8 cellular contexts compared by ENCODE assay signal in the genomic region with DNA sequence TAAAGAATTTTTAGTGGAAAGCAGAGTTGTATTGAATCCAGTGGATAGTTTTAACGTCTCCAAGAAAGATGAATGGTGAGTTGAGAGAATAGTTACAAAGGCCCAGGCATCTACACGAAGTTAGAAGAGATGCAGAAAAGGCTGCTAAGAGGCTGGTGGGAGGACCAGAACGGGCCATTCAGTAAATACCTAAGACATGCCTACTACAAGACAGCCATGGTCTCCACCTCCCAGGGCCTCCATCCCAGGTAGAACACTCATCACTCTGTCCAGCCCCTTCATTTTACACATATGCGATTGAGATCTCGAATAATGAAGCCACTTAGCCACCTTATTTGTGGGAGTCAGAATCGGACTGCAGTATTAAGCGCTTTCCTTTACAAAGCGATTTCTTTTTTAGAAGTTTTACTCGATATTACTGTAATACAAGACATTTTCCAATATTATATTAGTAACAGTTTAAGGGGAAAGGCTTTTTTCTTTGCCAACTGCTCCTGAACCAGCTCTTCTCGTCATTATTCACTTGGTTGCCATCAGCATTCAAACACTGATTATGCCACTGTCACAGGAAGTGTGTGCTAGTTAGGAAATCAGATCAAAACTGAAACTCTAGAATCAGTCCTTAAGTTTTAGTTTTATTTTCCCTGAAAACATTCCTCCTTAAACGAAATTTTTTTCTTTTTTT. TPM values are rescaled to one million over a fixed set of nuclear protein-coding genes. Genes with fewer than 3 reads are reported as not detected.
DNase-seq lines count a peak whose midpoint lies in the region; ATAC-seq and TF ChIP-seq lines count a peak whose summit lies in the region.

No MANE protein-coding gene starts in this region.

- peaks cover 47% of the 10 kb centered on the region for H3K4me1 ChIP-seq in CD8-positive, alpha-beta T cell (ENCODE audit: insufficient read depth, low read length)
- H3K4me1 ChIP-seq in PC-3 (ENCODE audit: insufficient read depth, low read length) (peaks cover 44% of the 10 kb centered on the region), neural progenitor cell (peaks cover 17% of the 10 kb centered on the region)

- no peaks in the 10 kb centered on the region for H3K9me2 ChIP-seq in PC-3 (replicated peaks; ENCODE audit: low read length)

- H3K36me3 Mint-ChIP-seq in CD8-positive, alpha-beta T cell = peaks cover 43% of the 10 kb centered on the region
- peaks cover 24% of the 10 kb centered on the region for H3K36me3 Mint-ChIP-seq in neural progenitor cell

- no peaks in the 10 kb centered on the region for H3K9me3 Mint-ChIP-seq in CD8-positive, alpha-beta T cell
- no peaks in the 10 kb centered on the region for H3K9me3 Mint-ChIP-seq in neural progenitor cell

- no peaks in the 10 kb centered on the region for H3K36me3 ChIP-seq in CD8-positive, alpha-beta T cell (ENCODE audit: insufficient read depth, low read length)
- H3K36me3 ChIP-seq in PC-3 (ENCODE audit: low read depth, low read length) (no peaks in the 10 kb centered on the region; the same call in 1 of the 2 replicates), neural progenitor cell (no peaks in the 10 kb centered on the region)

- H3K9ac ChIP-seq in PC-3 (ENCODE audit: low read length) (peak overlapping the region; percentile 99), neural progenitor cell (no peak overlapping the region)

- H3K4me1 Mint-ChIP-seq in CD8-positive, alpha-beta T cell (ENCODE audit: low read depth) = peaks cover 63% of the 10 kb centered on the region
- H3K4me1 Mint-ChIP-seq in neural progenitor cell = peaks cover 42% of the 10 kb centered on the region

- no peaks in the 10 kb centered on the region for H3K27me3 ChIP-seq in CD8-positive, alpha-beta T cell (ENCODE audit: insufficient read depth, low read length)
- H3K27me3 ChIP-seq in PC-3 (ENCODE audit: low read length) = no peaks in the 10 kb centered on the region
- H3K27me3 ChIP-seq in dorsolateral prefrontal cortex = no peaks in the 10 kb centered on the region
- peaks cover 15% of the 10 kb centered on the region for H3K27me3 ChIP-seq in neural progenitor cell

- no peaks in the 10 kb centered on the region for H3K9me3 ChIP-seq in CD8-positive, alpha-beta T cell (ENCODE audit: low read length)
- H3K9me3 ChIP-seq in PC-3 (ENCODE audit: low read length) (no peaks in the 10 kb centered on the region), neural progenitor cell (ENCODE audit: low read depth) (no peaks in the 10 kb centered on the region)

- no peaks in the 10 kb centered on the region for H3K27me3 Mint-ChIP-seq in CD8-positive, alpha-beta T cell (ENCODE audit: low read depth)
- peaks cover 4% of the 10 kb centered on the region for H3K27me3 Mint-ChIP-seq in neural progenitor cell (ENCODE audit: insufficient read depth, low read depth)

- POLR2A ChIA-PET in CD8-positive, alpha-beta T cell (lab: Charles Lee) = interaction anchor here (1.9 to 3.2 kb wide), 3 partner anchors 7 to 17 kb away, joined by 4 to 27 read pairs (median 11); no protein-coding TSS in a partner anchor
- POLR2A ChIA-PET in PC-3 (lab: Charles Lee; ENCODE audit: unreplicated experiment) = interaction anchor here (0.6 kb wide), 1 partner anchor 441 kb away, joined by 4 read pairs; no protein-coding TSS in a partner anchor

- TF ChIP-seq CTCF in CD8-positive, alpha-beta T cell (IDR thresholded peaks at IDR 0.05) = no peak
- no peak for TF ChIP-seq CTCF in PC-3 (conservative IDR thresholded peaks at IDR 0.05; ENCODE audit: low read depth, low read length)
- TF ChIP-seq CTCF in dorsolateral prefrontal cortex (IDR thresholded peaks at IDR 0.05 in 54 of 56, conservative IDR thresholded peaks at IDR 0.05 in 2 of 56; ENCODE audit: low read depth in 1 of 56, partially characterized antibody in 56 of 56) = no peak
- TF ChIP-seq CTCF in neural progenitor cell (IDR thresholded peaks at IDR 0.05) = no peak

- ATAC-seq in CD8-positive, alpha-beta T cell = no peak
- ATAC-seq in PC-3 (no peak; the same call in 1 of the 2 replicates), GM21528 (IDR thresholded peaks at IDR 0.05; ENCODE audit: low FRiP score, unreplicated experiment) (no peak), GM18858 (IDR thresholded peaks at IDR 0.05; ENCODE audit: unreplicated experiment) (no peak)

- H3K27ac Mint-ChIP-seq in CD8-positive, alpha-beta T cell = peak overlapping the region; percentile 96
- peak overlapping the region; percentile 57 for H3K27ac Mint-ChIP-seq in neural progenitor cell

- CTCF ChIA-PET in CD8-positive, alpha-beta T cell (lab: Charles Lee) = interaction anchor here (0.7 to 8.7 kb wide), 6 partner anchors 9 to 358 kb away, joined by 3 to 57 read pairs (median 3); no protein-coding TSS in a partner anchor
- CTCF ChIA-PET in PC-3 (lab: Charles Lee) = no interaction called here

- H3K79me2 ChIP-seq in PC-3 (ENCODE audit: low read length) (peaks cover 60% of the 10 kb centered on the region), neural progenitor cell (ENCODE audit: low read depth) (peaks cover 46% of the 10 kb centered on the region)

- BruUV-seq in PC-3 (replicated peaks; lab: Mats Ljungman, UMichigan) = TSS peak; percentile 32

- H2AFZ ChIP-seq in PC-3 (ENCODE audit: low read length) = no peak overlapping the region
- no peak overlapping the region for H2AFZ ChIP-seq in neural progenitor cell (replicated peaks)

- peak overlapping the region; percentile 90 for H3K4me2 ChIP-seq in PC-3 (ENCODE audit: low read length)
- H3K4me2 ChIP-seq in neural progenitor cell = peak overlapping the region; percentile 92

- peak overlapping the region; percentile 93 for H3K27ac ChIP-seq in CD8-positive, alpha-beta T cell (ENCODE audit: low read depth, low read length)
- H3K27ac ChIP-seq in PC-3 (ENCODE audit: low read length) = peak overlapping the region; percentile 93
- peak overlapping the region in 5 of 59 donors; percentile 24 to 97 (median 92) for H3K27ac ChIP-seq in dorsolateral prefrontal cortex
- H3K27ac ChIP-seq in neural progenitor cell = no peak overlapping the region

- DNase-seq in CD8-positive, alpha-beta T cell = peak in 2 of 7 experiments; percentile 4 to 36
- DNase-seq in PC-3 (peak; percentile 27), dorsolateral prefrontal cortex (no peak), neural progenitor cell (ENCODE audit: low spot score) (no peak), RPMI8226 (no peak), NCI-H774 (lab: John Stamatoyannopoulos, UW) (no peak)

- peak overlapping the region; percentile 77 for H3K4me3 ChIP-seq in CD8-positive, alpha-beta T cell (ENCODE audit: low read depth, low read length)
- H3K4me3 ChIP-seq in PC-3 (ENCODE audit: low read length) = peak overlapping the region; percentile 96
- H3K4me3 ChIP-seq in dorsolateral prefrontal cortex = peak overlapping the region in 53 of 59 donors; percentile 67 to 100 (median 97)
- peak overlapping the region; percentile 97 for H3K4me3 ChIP-seq in neural progenitor cell

- intact Hi-C loops in CD8-positive, alpha-beta T cell (cut with DNase I, micrococcal nuclease) = loop anchor here in 1 of 2 experiments (2.0 to 5.0 kb wide), 3 partner anchors 18 to 399 kb away; a partner anchor contains a TSS
- intact Hi-C loops in PC-3 (cut with micrococcal nuclease) = loop anchor here (5.0 kb wide), 2 partner anchors 44 to 209 kb away; no protein-coding TSS in a partner anchor
- intact Hi-C loops in dorsolateral prefrontal cortex (cut with DNase I) = loop anchor here in 1 of 2 donors (5.0 kb wide), 1 partner anchor 86 kb away; no protein-coding TSS in a partner anchor

- H3F3A ChIP-seq in PC-3 (ENCODE audit: low read length, unreplicated experiment) (no peaks in the 10 kb centered on the region), neural progenitor cell (ENCODE audit: low read depth) (no peaks in the 10 kb centered on the region)

- peak overlapping the region; percentile 97 for H3K4me3 Mint-ChIP-seq in CD8-positive, alpha-beta T cell
- H3K4me3 Mint-ChIP-seq in neural progenitor cell = peak overlapping the region; percentile 99

- peaks cover 4% of the 10 kb centered on the region; the same call in 1 of the 2 replicates for H4K20me1 ChIP-seq in PC-3 (ENCODE audit: low read length)
- H4K20me1 ChIP-seq in neural progenitor cell (ENCODE audit: low read depth) = peaks cover 47% of the 10 kb centered on the region

RNA-seq across cellular contexts. Expression of a gene that starts 1.6 kb away (rescaled TPM):
- 100 to 1,000 TPM; 109 TPM for total RNA-seq in CD8-positive, alpha-beta T cell
- total RNA-seq in PC-3 (2014; rRNA removed) (35.0 and 50.5 TPM in 2 replicates), dorsolateral prefrontal cortex (10 to 100 TPM; 22.6 to 58.2 (median 34.6) TPM), neural progenitor cell (ENCODE audit: low replicate concordance) (71.1 and 82.8 TPM in 2 replicates)

RNA-seq across cellular contexts. Expression of a gene that starts 6.9 kb away (rescaled TPM):
- total RNA-seq in CD8-positive, alpha-beta T cell = 10 to 100 TPM; 38.2 to 44.6 TPM
- total RNA-seq in PC-3 (2014; rRNA removed) (1.7 and 1.8 TPM in 2 replicates), dorsolateral prefrontal cortex (1 to 10 TPM in 110 of 120 experiments, under 1 TPM in 10; 0.46 to 8.3 (median 1.9) TPM), neural progenitor cell (ENCODE audit: low replicate concordance) (0.25 TPM in 1 of 2 replicates, not detected in the other)

Comparison
In these comparisons a context has a peak if more than half of its experiments do, and no peak if none do; other contexts are left out.
1. RNA of a gene that starts 6.9 kb away (total RNA-seq): 38.2 to 44.6 TPM in CD8-positive, alpha-beta T cell; 0.46 to 8.3 TPM in dorsolateral prefrontal cortex, 1.7 to 1.8 TPM in PC-3 and 0.25 TPM in neural progenitor cell; every median in the first group is over 4 times any median in the second.
2. Peak in every context shown above with its lines, with median percentiles within 50 percentile points of each other: H3K4me3 ChIP-seq.